Comparison of ENCODE assay signal across 1 cellular context in genomic region chr3:4904801-4905695, GRCh38.
TF ChIP-seq lines count a peak whose summit lies in the region.

No MANE protein-coding gene starts in this region.

TF ChIP-seq in K562, 482 proteins besides CTCF, POLR2A, EP300 and RAD21 (continued from another document and continues in another):
- TF ChIP-seq, protein P1, sequence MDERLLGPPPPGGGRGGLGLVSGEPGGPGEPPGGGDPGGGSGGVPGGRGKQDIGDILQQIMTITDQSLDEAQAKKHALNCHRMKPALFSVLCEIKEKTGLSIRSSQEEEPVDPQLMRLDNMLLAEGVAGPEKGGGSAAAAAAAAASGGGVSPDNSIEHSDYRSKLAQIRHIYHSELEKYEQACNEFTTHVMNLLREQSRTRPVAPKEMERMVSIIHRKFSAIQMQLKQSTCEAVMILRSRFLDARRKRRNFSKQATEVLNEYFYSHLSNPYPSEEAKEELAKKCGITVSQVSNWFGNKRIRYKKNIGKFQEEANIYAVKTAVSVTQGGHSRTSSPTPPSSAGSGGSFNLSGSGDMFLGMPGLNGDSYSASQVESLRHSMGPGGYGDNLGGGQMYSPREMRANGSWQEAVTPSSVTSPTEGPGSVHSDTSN (CRISPR knock-in tag; IDR thresholded peaks at IDR 0.05; ENCODE audit: low read depth): no peak
- TF ChIP-seq, protein P1 (tag; conservative IDR thresholded peaks at IDR 0.05; ENCODE audit: low read depth): peak; percentile 61
- 0 out of 2 replicates have a peak, but pooled peaks have one; percentile 20 for TF ChIP-seq DPF2 (IDR thresholded peaks at IDR 0.05)
- TF ChIP-seq RBBP5 (IDR thresholded peaks at IDR 0.05; ENCODE audit: borderline replicate concordance, insufficient read depth, low read length, poor library complexity, severe bottlenecking): no peak
- no peak for TF ChIP-seq NELFE (IDR thresholded peaks at IDR 0.05; ENCODE audit: insufficient read depth, insufficient read length)
- TF ChIP-seq NR2C2 (CRISPR knock-in tag; IDR thresholded peaks at IDR 0.05): no peak
- peak; percentile 24; the same call in 1 of the 2 replicates for TF ChIP-seq NR2C2 (tag; IDR thresholded peaks at IDR 0.05)
- no peak for TF ChIP-seq FUS (optimal IDR thresholded peaks at IDR 0.05; ENCODE audit: low read depth, low read length)
- TF ChIP-seq TAF7 (tag; IDR thresholded peaks at IDR 0.05): no peak
- TF ChIP-seq SMARCC2 (IDR thresholded peaks at IDR 0.05; ENCODE audit: low read depth): no peak
- TF ChIP-seq ERF (CRISPR knock-in tag; IDR thresholded peaks at IDR 0.05): no peak
- no peak for TF ChIP-seq CHD2 (IDR thresholded peaks at IDR 0.05; ENCODE audit: low read depth, low read length)
- no peak for TF ChIP-seq NFIX (CRISPR knock-in tag; IDR thresholded peaks at IDR 0.05; ENCODE audit: low read depth)
- no peak for TF ChIP-seq GABPB1 (CRISPR knock-in tag; IDR thresholded peaks at IDR 0.05)
- no peak for TF ChIP-seq ZNF41 (CRISPR knock-in tag; conservative IDR thresholded peaks at IDR 0.05)
- TF ChIP-seq ESRRB (CRISPR knock-in tag; IDR thresholded peaks at IDR 0.05; ENCODE audit: borderline replicate concordance): no peak
- no peak for TF ChIP-seq SP1 (CRISPR knock-in tag; IDR thresholded peaks at IDR 0.05)
- no peak for TF ChIP-seq CXXC5 (CRISPR knock-in tag; IDR thresholded peaks at IDR 0.05)
- TF ChIP-seq KLF16 (IDR thresholded peaks at IDR 0.05): no peak
- no peak for TF ChIP-seq VEZF1 (CRISPR knock-in tag; IDR thresholded peaks at IDR 0.05)
- TF ChIP-seq FOXO4 (CRISPR knock-in tag; IDR thresholded peaks at IDR 0.05): no peak
- TF ChIP-seq MBD1 (CRISPR knock-in tag; IDR thresholded peaks at IDR 0.05): no peak
- no peak for TF ChIP-seq CHCHD3 (CRISPR knock-in tag; IDR thresholded peaks at IDR 0.05)
- no peak for TF ChIP-seq TCF3 (CRISPR knock-in tag; IDR thresholded peaks at IDR 0.05)
- TF ChIP-seq ZFP36 (IDR thresholded peaks at IDR 0.05; ENCODE audit: low read depth, low read length, partially characterized antibody): no peak
- no peak for TF ChIP-seq POLR2B (IDR thresholded peaks at IDR 0.05; ENCODE audit: low read depth, partially characterized antibody)
- no peak for TF ChIP-seq CCAR2 (IDR thresholded peaks at IDR 0.05; ENCODE audit: low read depth, low read length)
- TF ChIP-seq PCBP2 (IDR thresholded peaks at IDR 0.05; ENCODE audit: low read depth, low read length, poor library complexity, severe bottlenecking): no peak
- no peak for TF ChIP-seq HNRNPL (IDR thresholded peaks at IDR 0.05; ENCODE audit: low read depth, low read length)
- TF ChIP-seq DLX4 (CRISPR knock-in tag; IDR thresholded peaks at IDR 0.05): no peak
- TF ChIP-seq BRF1 (IDR thresholded peaks at IDR 0.05; ENCODE audit: borderline replicate concordance, extremely low read depth, insufficient read length): no peak
- TF ChIP-seq FOXA3 (CRISPR knock-in tag; conservative IDR thresholded peaks at IDR 0.05 in 1 of 2, IDR thresholded peaks at IDR 0.05 in 1 of 2): peak in 1 of 2 experiments; percentile 74; a peak in 2 of 4 replicates
- TF ChIP-seq ZC3H11A (IDR thresholded peaks at IDR 0.05; ENCODE audit: low read depth, low read length): no peak
- no peak for TF ChIP-seq KAT7 (CRISPR knock-in tag; IDR thresholded peaks at IDR 0.05; ENCODE audit: borderline replicate concordance)
- 0 out of 2 replicates have a peak, but pooled peaks have one; percentile 12 for TF ChIP-seq SMARCA4 (IDR thresholded peaks at IDR 0.05)
- no peak for TF ChIP-seq DDX20 (tag; IDR thresholded peaks at IDR 0.05; ENCODE audit: low read depth)
- TF ChIP-seq TCF7 (IDR thresholded peaks at IDR 0.05; ENCODE audit: borderline replicate concordance): no peak
- TF ChIP-seq, protein P2, sequence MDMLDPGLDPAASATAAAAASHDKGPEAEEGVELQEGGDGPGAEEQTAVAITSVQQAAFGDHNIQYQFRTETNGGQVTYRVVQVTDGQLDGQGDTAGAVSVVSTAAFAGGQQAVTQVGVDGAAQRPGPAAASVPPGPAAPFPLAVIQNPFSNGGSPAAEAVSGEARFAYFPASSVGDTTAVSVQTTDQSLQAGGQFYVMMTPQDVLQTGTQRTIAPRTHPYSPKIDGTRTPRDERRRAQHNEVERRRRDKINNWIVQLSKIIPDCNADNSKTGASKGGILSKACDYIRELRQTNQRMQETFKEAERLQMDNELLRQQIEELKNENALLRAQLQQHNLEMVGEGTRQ (CRISPR knock-in tag; IDR thresholded peaks at IDR 0.05): no peak
- no peak for TF ChIP-seq IRF2 (CRISPR knock-in tag; IDR thresholded peaks at IDR 0.05)
- TF ChIP-seq POLR2G (IDR thresholded peaks at IDR 0.05; ENCODE audit: low read depth, low read length): no peak
- TF ChIP-seq FOXJ3 (CRISPR knock-in tag; IDR thresholded peaks at IDR 0.05): no peak
- TF ChIP-seq, protein P3, sequence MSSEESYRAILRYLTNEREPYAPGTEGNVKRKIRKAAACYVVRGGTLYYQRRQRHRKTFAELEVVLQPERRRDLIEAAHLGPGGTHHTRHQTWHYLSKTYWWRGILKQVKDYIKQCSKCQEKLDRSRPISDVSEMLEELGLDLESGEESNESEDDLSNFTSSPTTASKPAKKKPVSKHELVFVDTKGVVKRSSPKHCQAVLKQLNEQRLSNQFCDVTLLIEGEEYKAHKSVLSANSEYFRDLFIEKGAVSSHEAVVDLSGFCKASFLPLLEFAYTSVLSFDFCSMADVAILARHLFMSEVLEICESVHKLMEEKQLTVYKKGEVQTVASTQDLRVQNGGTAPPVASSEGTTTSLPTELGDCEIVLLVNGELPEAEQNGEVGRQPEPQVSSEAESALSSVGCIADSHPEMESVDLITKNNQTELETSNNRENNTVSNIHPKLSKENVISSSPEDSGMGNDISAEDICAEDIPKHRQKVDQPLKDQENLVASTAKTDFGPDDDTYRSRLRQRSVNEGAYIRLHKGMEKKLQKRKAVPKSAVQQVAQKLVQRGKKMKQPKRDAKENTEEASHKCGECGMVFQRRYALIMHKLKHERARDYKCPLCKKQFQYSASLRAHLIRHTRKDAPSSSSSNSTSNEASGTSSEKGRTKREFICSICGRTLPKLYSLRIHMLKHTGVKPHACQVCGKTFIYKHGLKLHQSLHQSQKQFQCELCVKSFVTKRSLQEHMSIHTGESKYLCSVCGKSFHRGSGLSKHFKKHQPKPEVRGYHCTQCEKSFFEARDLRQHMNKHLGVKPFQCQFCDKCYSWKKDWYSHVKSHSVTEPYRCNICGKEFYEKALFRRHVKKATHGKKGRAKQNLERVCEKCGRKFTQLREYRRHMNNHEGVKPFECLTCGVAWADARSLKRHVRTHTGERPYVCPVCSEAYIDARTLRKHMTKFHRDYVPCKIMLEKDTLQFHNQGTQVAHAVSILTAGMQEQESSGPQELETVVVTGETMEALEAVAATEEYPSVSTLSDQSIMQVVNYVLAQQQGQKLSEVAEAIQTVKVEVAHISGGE (CRISPR knock-in tag; IDR thresholded peaks at IDR 0.05): no peak
- no peak for TF ChIP-seq ZNF511 (CRISPR knock-in tag; IDR thresholded peaks at IDR 0.05)
- TF ChIP-seq MYC (IDR thresholded peaks at IDR 0.05; ENCODE audit: low read depth, low read length): peak; percentile 68
- TF ChIP-seq MYC (CRISPR knock-in tag; IDR thresholded peaks at IDR 0.05; ENCODE audit: borderline replicate concordance, low read depth): no peak
- TF ChIP-seq, protein P4, sequence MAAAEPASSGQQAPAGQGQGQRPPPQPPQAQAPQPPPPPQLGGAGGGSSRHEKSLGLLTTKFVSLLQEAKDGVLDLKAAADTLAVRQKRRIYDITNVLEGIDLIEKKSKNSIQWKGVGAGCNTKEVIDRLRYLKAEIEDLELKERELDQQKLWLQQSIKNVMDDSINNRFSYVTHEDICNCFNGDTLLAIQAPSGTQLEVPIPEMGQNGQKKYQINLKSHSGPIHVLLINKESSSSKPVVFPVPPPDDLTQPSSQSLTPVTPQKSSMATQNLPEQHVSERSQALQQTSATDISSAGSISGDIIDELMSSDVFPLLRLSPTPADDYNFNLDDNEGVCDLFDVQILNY (CRISPR knock-in tag; IDR thresholded peaks at IDR 0.05): no peak
- TF ChIP-seq, protein P5, sequence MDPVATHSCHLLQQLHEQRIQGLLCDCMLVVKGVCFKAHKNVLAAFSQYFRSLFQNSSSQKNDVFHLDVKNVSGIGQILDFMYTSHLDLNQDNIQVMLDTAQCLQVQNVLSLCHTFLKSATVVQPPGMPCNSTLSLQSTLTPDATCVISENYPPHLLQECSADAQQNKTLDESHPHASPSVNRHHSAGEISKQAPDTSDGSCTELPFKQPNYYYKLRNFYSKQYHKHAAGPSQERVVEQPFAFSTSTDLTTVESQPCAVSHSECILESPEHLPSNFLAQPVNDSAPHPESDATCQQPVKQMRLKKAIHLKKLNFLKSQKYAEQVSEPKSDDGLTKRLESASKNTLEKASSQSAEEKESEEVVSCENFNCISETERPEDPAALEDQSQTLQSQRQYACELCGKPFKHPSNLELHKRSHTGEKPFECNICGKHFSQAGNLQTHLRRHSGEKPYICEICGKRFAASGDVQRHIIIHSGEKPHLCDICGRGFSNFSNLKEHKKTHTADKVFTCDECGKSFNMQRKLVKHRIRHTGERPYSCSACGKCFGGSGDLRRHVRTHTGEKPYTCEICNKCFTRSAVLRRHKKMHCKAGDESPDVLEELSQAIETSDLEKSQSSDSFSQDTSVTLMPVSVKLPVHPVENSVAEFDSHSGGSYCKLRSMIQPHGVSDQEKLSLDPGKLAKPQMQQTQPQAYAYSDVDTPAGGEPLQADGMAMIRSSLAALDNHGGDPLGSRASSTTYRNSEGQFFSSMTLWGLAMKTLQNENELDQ (CRISPR knock-in tag; IDR thresholded peaks at IDR 0.05; ENCODE audit: borderline replicate concordance): no peak
- no peak for TF ChIP-seq RUNX1 (IDR thresholded peaks at IDR 0.05; ENCODE audit: low read depth)
- TF ChIP-seq TEAD4 (IDR thresholded peaks at IDR 0.05; ENCODE audit: low read length): no peak
- no peak for TF ChIP-seq TEAD4 (CRISPR knock-in tag; IDR thresholded peaks at IDR 0.05; ENCODE audit: borderline replicate concordance)
- TF ChIP-seq CBX3 (IDR thresholded peaks at IDR 0.05; ENCODE audit: borderline replicate concordance in 1 of 2, low read length in 2 of 2): no peak
- TF ChIP-seq SMARCE1 (IDR thresholded peaks at IDR 0.05): no peak
- no peak for TF ChIP-seq MAFK (IDR thresholded peaks at IDR 0.05; ENCODE audit: low read length)
- TF ChIP-seq, protein P6, sequence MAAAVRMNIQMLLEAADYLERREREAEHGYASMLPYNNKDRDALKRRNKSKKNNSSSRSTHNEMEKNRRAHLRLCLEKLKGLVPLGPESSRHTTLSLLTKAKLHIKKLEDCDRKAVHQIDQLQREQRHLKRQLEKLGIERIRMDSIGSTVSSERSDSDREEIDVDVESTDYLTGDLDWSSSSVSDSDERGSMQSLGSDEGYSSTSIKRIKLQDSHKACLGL (CRISPR knock-in tag; IDR thresholded peaks at IDR 0.05; ENCODE audit: borderline replicate concordance, poor library complexity, severe bottlenecking): no peak
- no peak for TF ChIP-seq CSDE1 (IDR thresholded peaks at IDR 0.05)
- TF ChIP-seq SRSF3 (IDR thresholded peaks at IDR 0.05; ENCODE audit: insufficient read depth, low read length): no peak
- TF ChIP-seq, protein P7, sequence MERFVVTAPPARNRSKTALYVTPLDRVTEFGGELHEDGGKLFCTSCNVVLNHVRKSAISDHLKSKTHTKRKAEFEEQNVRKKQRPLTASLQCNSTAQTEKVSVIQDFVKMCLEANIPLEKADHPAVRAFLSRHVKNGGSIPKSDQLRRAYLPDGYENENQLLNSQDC (CRISPR knock-in tag; IDR thresholded peaks at IDR 0.05): no peak
